ENCODE assay signal across 8 cellular contexts in genomic region chr19:49339364-49340068, GRCh38. TPM values are rescaled to one million over a fixed set of nuclear protein-coding genes. Genes with fewer than 3 reads are reported as not detected.
DNase-seq lines count a peak whose midpoint lies in the region; ATAC-seq and TF ChIP-seq lines count a peak whose summit lies in the region.

No MANE protein-coding gene starts in this region.

- H3K4me2 ChIP-seq in IMR-90 (ENCODE audit: low read depth, low read length): no peak overlapping the region
- H3K4me2 ChIP-seq in mammary epithelial cell (ENCODE audit: insufficient read depth, low read depth, low read length): peak overlapping the region; percentile 74

- H3K9me1 ChIP-seq in IMR-90 (ENCODE audit: insufficient read depth, low read length): 0 out of 2 replicates have a peak, but pooled peaks cover 3% of the 10 kb centered on the region

- H3K4me3 ChIP-seq in A673 (ENCODE audit: low read depth, low read length, poor library complexity, severe bottlenecking) (peak overlapping the region; percentile 31), IMR-90 (ENCODE audit: insufficient read depth, low read depth, low read length) (no peak overlapping the region), mammary epithelial cell (replicated peaks in 1 of 3; ENCODE audit: insufficient read depth in 1 of 3, low read depth in 2 of 3, low read length in 3 of 3) (peak overlapping the region in 2 of 3 experiments; percentile 23 to 39), iPS-20b (ENCODE audit: low read length) (peak overlapping the region; percentile 67), sigmoid colon (peak overlapping the region; percentile 22 to 45 (median 42))

- no peaks in the 10 kb centered on the region for H3K79me2 ChIP-seq in mammary epithelial cell (ENCODE audit: insufficient read depth, low read length)

- TF ChIP-seq CTCF in A673 (conservative IDR thresholded peaks at IDR 0.05; ENCODE audit: low read depth, low read length) (no peak), IMR-90 (conservative IDR thresholded peaks at IDR 0.05; ENCODE audit: low read depth, low read length) (no peak), mammary epithelial cell (conservative IDR thresholded peaks at IDR 0.05 in 1 of 2, IDR thresholded peaks at IDR 0.05 in 1 of 2; ENCODE audit: extremely low read depth in 1 of 2, insufficient read depth in 1 of 2, low read depth in 1 of 2, low read length in 2 of 2) (no peak), sigmoid colon (IDR thresholded peaks at IDR 0.05) (no peak)

- no peak for TF ChIP-seq RAD21 in IMR-90 (IDR thresholded peaks at IDR 0.05; ENCODE audit: low read length)

- H3K36me3 ChIP-seq in A673 (ENCODE audit: insufficient read depth, low read length, poor library complexity, severe bottlenecking) (peaks cover 32% of the 10 kb centered on the region), IMR-90 (ENCODE audit: control insufficient read depth, insufficient read depth, low read length) (peaks cover 41% of the 10 kb centered on the region), mammary epithelial cell (ENCODE audit: insufficient read depth, low read length) (peaks cover 4% of the 10 kb centered on the region), iPS-20b (ENCODE audit: insufficient read depth, low read depth, low read length) (peaks cover 40% of the 10 kb centered on the region), sigmoid colon (peaks cover 18 to 39% (median 31%) of the 10 kb centered on the region in 4 donors)

- no peak overlapping the region for H2BK20ac ChIP-seq in IMR-90 (ENCODE audit: low read depth, low read length)

- no peak overlapping the region for H2BK120ac ChIP-seq in IMR-90 (ENCODE audit: low read depth, low read length)

- peaks cover 0 to 4% of the 10 kb centered on the region in 2 experiments; a peak in 1 of 4 replicates for H3K79me1 ChIP-seq in IMR-90 (ENCODE audit: low read depth in 1 of 2, low read length in 2 of 2)

- H2AK5ac ChIP-seq in IMR-90 (ENCODE audit: low read depth, low read length): no peak overlapping the region

- dilution Hi-C loops in IMR-90 (cut with HindIII; ENCODE audit: low sequenced_read_pairs, unreplicated experiment): no loop called here
- dilution Hi-C loops in mammary epithelial cell (cut with HindIII; ENCODE audit: low sequenced_read_pairs): no loop called here

- TF ChIP-seq EP300 in sigmoid colon (IDR thresholded peaks at IDR 0.05): peak in 1 of 4 donors; percentile 9

- H3K18ac ChIP-seq in IMR-90 (ENCODE audit: low read depth, low read length): no peak overlapping the region

- POLR2A ChIA-PET in A673 (lab: Charles Lee; ENCODE audit: low non-redundant PET) (interaction anchor here (0.6 to 0.7 kb wide), 3 partner anchors 22 to 111 kb away, joined by 4 to 7 read pairs (median 5); partner anchors contain the start of gene TEAD2), IMR-90 (lab: Charles Lee; ENCODE audit: unreplicated experiment) (no interaction called here)

- H3K27ac ChIP-seq in A673 (ENCODE audit: low read depth, low read length, poor library complexity, severe bottlenecking) (peak overlapping the region; percentile 80), IMR-90 (ENCODE audit: insufficient read depth, low read length) (no peak overlapping the region), mammary epithelial cell (ENCODE audit: insufficient read depth, low read depth, low read length) (no peak overlapping the region), iPS-20b (ENCODE audit: low read length) (peak overlapping the region; percentile 78), sigmoid colon (peak overlapping the region; percentile 73 to 90 (median 84))

- H3K4me1 ChIP-seq in A673 (ENCODE audit: insufficient read depth, low read length, poor library complexity, severe bottlenecking) (peaks cover 29% of the 10 kb centered on the region), IMR-90 (ENCODE audit: control insufficient read depth, insufficient read depth, low read length) (no peaks in the 10 kb centered on the region), mammary epithelial cell (ENCODE audit: insufficient read depth, low read length) (peaks cover 13% of the 10 kb centered on the region), iPS-20b (ENCODE audit: insufficient read depth, low read length) (peaks cover 4% of the 10 kb centered on the region; the same call in 1 of the 2 replicates), sigmoid colon (peaks cover 0 to 26% (median 22%) of the 10 kb centered on the region in 4 donors)

- H3K23ac ChIP-seq in IMR-90 (ENCODE audit: low read depth, low read length): no peak overlapping the region

- no peak overlapping the region for H4K8ac ChIP-seq in IMR-90 (ENCODE audit: low read depth in 2 of 2, low read length in 2 of 2)

- ATAC-seq in IMR-90 (ENCODE audit: low read depth) (peak; percentile 30), GM19023 (IDR thresholded peaks at IDR 0.05; ENCODE audit: unreplicated experiment) (no peak)

- DNase-seq in A673 (ENCODE audit: low spot score): peak; percentile 97
- DNase-seq in IMR-90: peak; percentile 50
- peak; percentile 66 for DNase-seq in mammary epithelial cell
- DNase-seq in sigmoid colon: peak; percentile 97
- DNase-seq in H4 (ENCODE audit: low spot score): no peak
- DNase-seq in NCI-H510A treated with DMSO at 0.1 percent for 48 hours (lab: John Stamatoyannopoulos, UW): no peak

- H4K20me1 ChIP-seq in IMR-90 (ENCODE audit: insufficient read depth, low read length) (no peaks in the 10 kb centered on the region; the same call in 1 of the 2 replicates), mammary epithelial cell (ENCODE audit: insufficient read depth, low read length) (no peaks in the 10 kb centered on the region)

- peak overlapping the region; percentile 9 for H2AK9ac ChIP-seq in IMR-90 (replicated peaks; ENCODE audit: low read depth, low read length, poor library complexity)

- CTCF ChIA-PET in A673 (lab: Charles Lee): interaction anchor here (0.9 kb wide), 1 partner anchor 12 kb away, joined by 4 read pairs; no protein-coding TSS in a partner anchor
- CTCF ChIA-PET in IMR-90 (lab: Yijun Ruan, JAX): no interaction called here
- CTCF ChIA-PET in mammary epithelial cell (lab: Charles Lee; ENCODE audit: low non-redundant PET): no interaction called here

- intact Hi-C loops in A673 (cut with micrococcal nuclease; ENCODE audit: unreplicated experiment) (no loop called here), IMR-90 (cut with micrococcal nuclease) (no loop called here), mammary epithelial cell (cut with micrococcal nuclease) (loop anchor here (2.0 kb wide), 1 partner anchor 23 kb away; the partner anchor contains the start of genes DKKL1 and TEAD2), sigmoid colon (cut with DNase I) (loop anchor here (1.0 kb wide), 1 partner anchor 22 kb away; no protein-coding TSS in a partner anchor)

- H3K4ac ChIP-seq in IMR-90 (ENCODE audit: low read depth, low read length): no peak overlapping the region

- H3K9ac ChIP-seq in IMR-90 (ENCODE audit: low read depth, low read length): no peak overlapping the region
- no peak overlapping the region for H3K9ac ChIP-seq in mammary epithelial cell (ENCODE audit: insufficient read depth, low read length)
- H3K9ac ChIP-seq in iPS-20b (ENCODE audit: low read depth, low read length): peak overlapping the region; percentile 70; the same call in 1 of the 2 replicates

- no peak for TF ChIP-seq POLR2A in IMR-90 (IDR thresholded peaks at IDR 0.05; ENCODE audit: low read depth, low read length)
- no peak for TF ChIP-seq POLR2A in sigmoid colon (IDR thresholded peaks at IDR 0.05)

- H2BK5ac ChIP-seq in IMR-90 (ENCODE audit: low read depth, low read length, poor library complexity, severe bottlenecking): no peak overlapping the region

- no peaks in the 10 kb centered on the region for H3K27me3 ChIP-seq in A673 (replicated peaks; ENCODE audit: insufficient read depth, low read depth, low read length, poor library complexity)
- H3K27me3 ChIP-seq in IMR-90 (ENCODE audit: control insufficient read depth, insufficient read depth, low read length): no peaks in the 10 kb centered on the region
- no peaks in the 10 kb centered on the region for H3K27me3 ChIP-seq in mammary epithelial cell (ENCODE audit: insufficient read depth, low read length)
- peaks cover 29% of the 10 kb centered on the region for H3K27me3 ChIP-seq in iPS-20b (ENCODE audit: insufficient read depth, low read length)
- H3K27me3 ChIP-seq in sigmoid colon: no peaks in the 10 kb centered on the region

- BruUV-seq in A673 (replicated peaks; lab: Mats Ljungman, UMichigan) (no TSS peak), IMR-90 (replicated peaks; lab: Mats Ljungman, UMichigan) (no TSS peak), mammary epithelial cell (replicated peaks; lab: Mats Ljungman, UMichigan) (no TSS peak)

- H3K56ac ChIP-seq in IMR-90 (ENCODE audit: extremely low read depth, insufficient read depth, low read length): no peak overlapping the region

- H3K9me3 ChIP-seq in A673 (ENCODE audit: low read depth, low read length, poor library complexity, severe bottlenecking) (no peaks in the 10 kb centered on the region), IMR-90 (ENCODE audit: control insufficient read depth, insufficient read depth, low read length) (no peaks in the 10 kb centered on the region), mammary epithelial cell (replicated peaks; ENCODE audit: insufficient read depth, low read length) (no peaks in the 10 kb centered on the region), iPS-20b (ENCODE audit: insufficient read depth, low read depth, low read length) (no peaks in the 10 kb centered on the region), sigmoid colon (no peaks in the 10 kb centered on the region)

- H4K5ac ChIP-seq in IMR-90 (ENCODE audit: low read depth, low read length): no peak overlapping the region

- WGBS in IMR-90 (ENCODE audit: extremely low coverage in 2 of 2, insufficient read length in 1 of 2), 2 experiments: 20% methylated on average over 8 of the region's 45 CpGs; no CpG with 5 or more reads in 1 of the 2 experiments
- 26% methylated on average over 12 of the region's 45 CpGs for WGBS in mammary epithelial cell (ENCODE audit: low coverage, missing lambda C conversion rate)
- 11 to 49% methylated on average over 45 of the region's 45 CpGs for WGBS in sigmoid colon, 2 donors

- H3K14ac ChIP-seq in IMR-90 (replicated peaks; ENCODE audit: low read depth, low read length): no peak overlapping the region

- H4K91ac ChIP-seq in IMR-90 (ENCODE audit: insufficient read depth, low read depth, low read length): no peak overlapping the region

- peak overlapping the region; percentile 65 for H2AFZ ChIP-seq in IMR-90 (replicated peaks; ENCODE audit: low read length, poor library complexity)
- H2AFZ ChIP-seq in mammary epithelial cell (ENCODE audit: low read depth, low read length): peak overlapping the region; percentile 80

- in situ Hi-C loops in IMR-90 (cut with MboI; ENCODE audit: low sequenced_read_pairs) (no loop called here), mammary epithelial cell (cut with MboI; ENCODE audit: low sequenced_read_pairs in 2 of 2) (no loop called here)

- no peak overlapping the region for H2BK15ac ChIP-seq in IMR-90 (ENCODE audit: low read depth, low read length)

RNA-seq across cellular contexts. Expression of gene CD37, which starts 4.3 kb away (rescaled TPM):
- total RNA-seq in A673 (2021) (not detected in 2 replicates), IMR-90 (2012; rRNA removed) (not detected in 2 replicates), mammary epithelial cell (not detected), sigmoid colon (10 to 100 TPM in 1 of 4 donors, 1 to 10 TPM in 3; 5.8 to 10.3 (median 9.2) TPM)
- polyA plus RNA-seq in IMR-90 (2012; rRNA removed) (not detected in 2 replicates), mammary epithelial cell (not detected), sigmoid colon (100 to 1,000 TPM in 1 of 3 donors, 10 to 100 TPM in 1, 1 to 10 TPM in 1; 7.2 to 220 (median 14.3) TPM)
- polyA plus RNA-seq in IMR-90 (2012; cell fraction: cytosol; rRNA removed): not detected in 2 replicates
- not detected in 2 replicates for polyA plus RNA-seq in IMR-90 (2012; cell fraction: nucleus; rRNA removed; ENCODE audit: low replicate concordance)
- polyA minus RNA-seq in mammary epithelial cell: not detected
- not detected in 2 replicates for total RNA-seq in H4 (2014; rRNA removed; shearing (Covaris generic))

RNA-seq across cellular contexts. Expression of gene SLC6A16, which starts 14.5 kb away (rescaled TPM):
- 3.7 and 4.4 TPM in 2 replicates for total RNA-seq in A673 (2021)
- total RNA-seq in IMR-90 (2012; rRNA removed): under 0.01 and 0.18 TPM in 2 replicates
- 0.76 and 0.89 TPM in 2 replicates for polyA plus RNA-seq in IMR-90 (2012; rRNA removed)
- polyA plus RNA-seq in IMR-90 (2012; cell fraction: cytosol; rRNA removed): 0.20 and 0.30 TPM in 2 replicates
- polyA plus RNA-seq in IMR-90 (2012; cell fraction: nucleus; rRNA removed; ENCODE audit: low replicate concordance): 3.8 and 14.8 TPM in 2 replicates
- total RNA-seq in mammary epithelial cell: under 1 TPM; 0.17 to 0.59 TPM
- 0.01 TPM for polyA plus RNA-seq in mammary epithelial cell
- not detected for polyA minus RNA-seq in mammary epithelial cell
- 1 to 10 TPM; 1.1 to 3.6 (median 2.2) TPM for total RNA-seq in sigmoid colon
- under 1 TPM in 2 of 3 donors, not detected in 1; under 0.01 to 0.85 TPM for polyA plus RNA-seq in sigmoid colon
- 0.16 and 0.85 TPM in 2 replicates for total RNA-seq in H4 (2014; rRNA removed; shearing (Covaris generic))

RNA-seq across cellular contexts. Expression of gene TEAD2, which starts 22.7 kb away (rescaled TPM):
- 121 and 125 TPM in 2 replicates for total RNA-seq in A673 (2021)
- total RNA-seq in IMR-90 (2012; rRNA removed): 30.8 and 31.7 TPM in 2 replicates
- polyA plus RNA-seq in IMR-90 (2012; rRNA removed): 33.6 and 37.6 TPM in 2 replicates
- 30.8 and 35.5 TPM in 2 replicates for polyA plus RNA-seq in IMR-90 (2012; cell fraction: cytosol; rRNA removed)
- 30.3 and 49.5 TPM in 2 replicates for polyA plus RNA-seq in IMR-90 (2012; cell fraction: nucleus; rRNA removed; ENCODE audit: low replicate concordance)
- total RNA-seq in mammary epithelial cell: 10 to 100 TPM; 20.8 to 40.3 TPM
- 20.4 TPM for polyA plus RNA-seq in mammary epithelial cell
- polyA minus RNA-seq in mammary epithelial cell: 37.6 TPM
- total RNA-seq in sigmoid colon: 10 to 100 TPM; 60.6 to 74.9 (median 61.3) TPM
- polyA plus RNA-seq in sigmoid colon: 10 to 100 TPM in 2 of 3 donors, 1 to 10 TPM in 1; 5.8 to 17.9 (median 10.2) TPM
- 48.7 and 54.3 TPM in 2 replicates for total RNA-seq in H4 (2014; rRNA removed; shearing (Covaris generic))

RNA-seq across cellular contexts. Expression of gene DKKL1, which starts 24.2 kb away (rescaled TPM):
- total RNA-seq in A673 (2021) (1.2 and 1.6 TPM in 2 replicates), IMR-90 (2012; rRNA removed) (not detected in 2 replicates), mammary epithelial cell (not detected), sigmoid colon (1 to 10 TPM in 2 of 4 donors, not detected in 2; 1.8 to 2.0 TPM)
- polyA plus RNA-seq in IMR-90 (2012; rRNA removed) (0.67 TPM in 2 replicates), mammary epithelial cell (0.18 TPM), sigmoid colon (1 to 10 TPM in 1 of 3 donors, under 1 TPM in 1, not detected in 1; 0.17 to 3.6 TPM)
- polyA plus RNA-seq in IMR-90 (2012; cell fraction: cytosol; rRNA removed): 0.25 and 0.31 TPM in 2 replicates
- 0.20 and 0.29 TPM in 2 replicates for polyA plus RNA-seq in IMR-90 (2012; cell fraction: nucleus; rRNA removed; ENCODE audit: low replicate concordance)
- not detected for polyA minus RNA-seq in mammary epithelial cell
- total RNA-seq in H4 (2014; rRNA removed; shearing (Covaris generic)): 0.08 and 3.8 TPM in 2 replicates

RNA-seq across cellular contexts. Expression of gene KASH5, which starts 48.5 kb away (rescaled TPM):
- total RNA-seq in A673 (2021): 0.37 TPM in 1 of 2 replicates, not detected in the other
- not detected in 2 replicates for total RNA-seq in IMR-90 (2012; rRNA removed)
- polyA plus RNA-seq in IMR-90 (2012; rRNA removed): not detected in 2 replicates
- polyA plus RNA-seq in IMR-90 (2012; cell fraction: cytosol; rRNA removed): not detected in 2 replicates
- 0.05 TPM in 1 of 2 replicates, not detected in the other for polyA plus RNA-seq in IMR-90 (2012; cell fraction: nucleus; rRNA removed; ENCODE audit: low replicate concordance)
- total RNA-seq in mammary epithelial cell: not detected
- not detected for polyA plus RNA-seq in mammary epithelial cell
- polyA minus RNA-seq in mammary epithelial cell: not detected
- not detected for total RNA-seq in sigmoid colon
- polyA plus RNA-seq in sigmoid colon: under 1 TPM in 1 of 3 donors, not detected in 2; 0.04 TPM
- total RNA-seq in H4 (2014; rRNA removed; shearing (Covaris generic)): not detected in 2 replicates

Comparison
In these comparisons a context has a peak if more than half of its experiments do, and no peak if none do; other contexts are left out.
1. DNase-seq: peak in A673 (single experiment), IMR-90 (single experiment), mammary epithelial cell (single experiment) and sigmoid colon (single experiment); none in H4 (single experiment) and NCI-H510A treated with DMSO at 0.1 percent for 48 hours (single experiment).
2. H3K27ac ChIP-seq: peak in A673 (single experiment), iPS-20b (single experiment) and sigmoid colon (4 of 4); none in IMR-90 (single experiment) and mammary epithelial cell (single experiment).
3. intact Hi-C loops: an anchor here in mammary epithelial cell (2.0 kb wide) and sigmoid colon (1.0 kb wide); none called in A673 and IMR-90.